Comparison of ENCODE assay signal across 1 cellular context in genomic region chr20:17971571-17972013, GRCh38.
TF ChIP-seq lines count a peak whose summit lies in the region.

No MANE protein-coding gene starts in this region.

TF ChIP-seq in HepG2, 621 proteins besides CTCF, POLR2A, EP300 and RAD21 (continued from another document and continues in another):
- no peak for TF ChIP-seq ZBTB4 (CRISPR knock-in tag; IDR thresholded peaks at IDR 0.05; ENCODE audit: borderline replicate concordance)
- TF ChIP-seq TSC22D2 (CRISPR knock-in tag; IDR thresholded peaks at IDR 0.05; ENCODE audit: borderline replicate concordance), result peak; percentile 53; the same call in 1 of the 2 replicates
- no peak for TF ChIP-seq RNF2 (conservative IDR thresholded peaks at IDR 0.05; ENCODE audit: low read depth)
- TF ChIP-seq ZNF282 (IDR thresholded peaks at IDR 0.05; ENCODE audit: partially characterized antibody), result no peak
- no peak for TF ChIP-seq GABPA (IDR thresholded peaks at IDR 0.05; ENCODE audit: low read depth, low read length)
- peak; percentile 13; the same call in 1 of the 2 replicates for TF ChIP-seq GABPA (CRISPR knock-in tag; IDR thresholded peaks at IDR 0.05; ENCODE audit: low read depth)
- no peak for TF ChIP-seq CHCHD3 (CRISPR knock-in tag; IDR thresholded peaks at IDR 0.05)
- TF ChIP-seq PATZ1 (CRISPR knock-in tag; IDR thresholded peaks at IDR 0.05), result 0 out of 2 replicates have a peak, but pooled peaks have one; percentile 8
- no peak for TF ChIP-seq KDM3A (CRISPR knock-in tag; IDR thresholded peaks at IDR 0.05; ENCODE audit: low read depth)
- no peak for TF ChIP-seq SRSF4 (IDR thresholded peaks at IDR 0.05; ENCODE audit: low read depth, low read length, poor library complexity, severe bottlenecking)
- no peak for TF ChIP-seq MEIS1 (CRISPR knock-in tag; IDR thresholded peaks at IDR 0.05; ENCODE audit: borderline replicate concordance)
- no peak for TF ChIP-seq ZBTB46 (CRISPR knock-in tag; IDR thresholded peaks at IDR 0.05; ENCODE audit: borderline replicate concordance)
- no peak for TF ChIP-seq FOXK2 (IDR thresholded peaks at IDR 0.05)
- no peak for TF ChIP-seq HNRNPL (IDR thresholded peaks at IDR 0.05; ENCODE audit: low read depth, low read length)
- no peak for TF ChIP-seq ZNF12 (CRISPR knock-in tag; IDR thresholded peaks at IDR 0.05)
- TF ChIP-seq ZNF562 (CRISPR knock-in tag; IDR thresholded peaks at IDR 0.05; ENCODE audit: borderline replicate concordance), result no peak
- no peak for TF ChIP-seq MZF1 (CRISPR knock-in tag; IDR thresholded peaks at IDR 0.05; ENCODE audit: borderline replicate concordance)
- TF ChIP-seq RFX3 (CRISPR knock-in tag; IDR thresholded peaks at IDR 0.05), result no peak
- TF ChIP-seq PCBP1 (IDR thresholded peaks at IDR 0.05; ENCODE audit: borderline replicate concordance, low read depth, low read length), result no peak
- no peak for TF ChIP-seq ZNF318 (CRISPR knock-in tag; IDR thresholded peaks at IDR 0.05)
- TF ChIP-seq TCF12 (IDR thresholded peaks at IDR 0.05), result no peak
- TF ChIP-seq TCF12 (CRISPR knock-in tag; IDR thresholded peaks at IDR 0.05), result no peak
- no peak for TF ChIP-seq NFRKB (IDR thresholded peaks at IDR 0.05)
- no peak; the same call in 1 of the 2 replicates for TF ChIP-seq ZBTB43 (CRISPR knock-in tag; conservative IDR thresholded peaks at IDR 0.05)
- TF ChIP-seq SOX5 (CRISPR knock-in tag; IDR thresholded peaks at IDR 0.05; ENCODE audit: borderline replicate concordance), result peak; percentile 40; the same call in 1 of the 2 replicates
- TF ChIP-seq KMT2B (CRISPR knock-in tag; IDR thresholded peaks at IDR 0.05), result 0 out of 2 replicates have a peak, but pooled peaks have one; percentile 33
- no peak for TF ChIP-seq ZNF260 (CRISPR knock-in tag; IDR thresholded peaks at IDR 0.05; ENCODE audit: borderline replicate concordance, low read depth)
- no peak for TF ChIP-seq PBX3 (CRISPR knock-in tag; IDR thresholded peaks at IDR 0.05; ENCODE audit: borderline replicate concordance)
- TF ChIP-seq SATB2 (CRISPR knock-in tag; IDR thresholded peaks at IDR 0.05), result no peak
- no peak for TF ChIP-seq ZBTB20 (CRISPR knock-in tag; IDR thresholded peaks at IDR 0.05; ENCODE audit: borderline replicate concordance, low read depth)
- TF ChIP-seq SOX13 (IDR thresholded peaks at IDR 0.05), result no peak
- TF ChIP-seq SOX13 (CRISPR knock-in tag; conservative IDR thresholded peaks at IDR 0.05 in 1 of 2, IDR thresholded peaks at IDR 0.05 in 1 of 2), result no peak; a peak in 1 of 4 replicates
- TF ChIP-seq ASH2L (IDR thresholded peaks at IDR 0.05; ENCODE audit: insufficient read length, low read depth, low read length), result peak; percentile 17
- no peak for TF ChIP-seq GLMP (CRISPR knock-in tag; IDR thresholded peaks at IDR 0.05; ENCODE audit: borderline replicate concordance)
- no peak for TF ChIP-seq RARG (CRISPR knock-in tag; IDR thresholded peaks at IDR 0.05; ENCODE audit: low read depth)
- TF ChIP-seq ZBTB37 (CRISPR knock-in tag; IDR thresholded peaks at IDR 0.05), result no peak
- TF ChIP-seq ZNF773 (CRISPR knock-in tag; IDR thresholded peaks at IDR 0.05; ENCODE audit: borderline replicate concordance), result no peak
- 0 out of 2 replicates have a peak, but pooled peaks have one; percentile 15 for TF ChIP-seq THRA (CRISPR knock-in tag; IDR thresholded peaks at IDR 0.05; ENCODE audit: borderline replicate concordance)
- no peak for TF ChIP-seq TBP (CRISPR knock-in tag; IDR thresholded peaks at IDR 0.05)
